ENCODE assay signal across 6 cellular contexts in genomic region chr17:44069974-44070454, GRCh38. TPM values are rescaled to one million over a fixed set of nuclear protein-coding genes. Genes with fewer than 3 reads are reported as not detected.
DNase-seq lines count a peak whose midpoint lies in the region; ATAC-seq and TF ChIP-seq lines count a peak whose summit lies in the region.

No MANE protein-coding gene starts in this region.

- peaks cover 56% of the 10 kb centered on the region for H3K4me1 ChIP-seq in BLaER1
- H3K4me1 ChIP-seq in neural progenitor cell: peaks cover 14% of the 10 kb centered on the region

- H3K27me3 ChIP-seq in BLaER1 (no peaks in the 10 kb centered on the region), brain microvascular endothelial cell (replicated peaks) (no peaks in the 10 kb centered on the region), neural progenitor cell (no peaks in the 10 kb centered on the region)

- H3K4me3 Mint-ChIP-seq in neural progenitor cell: peak overlapping the region; percentile 94

- H4K20me1 ChIP-seq in BLaER1 (peaks cover 16% of the 10 kb centered on the region), neural progenitor cell (ENCODE audit: low read depth) (peaks cover 8% of the 10 kb centered on the region)

- peaks cover 11% of the 10 kb centered on the region for H3K27me3 Mint-ChIP-seq in neural progenitor cell (ENCODE audit: insufficient read depth, low read depth)

- ATAC-seq in HG03432 (IDR thresholded peaks at IDR 0.05; ENCODE audit: unreplicated experiment): peak; percentile 2

- peak overlapping the region; percentile 70 for H3K27ac Mint-ChIP-seq in neural progenitor cell

- peaks cover 33% of the 10 kb centered on the region for H3K4me1 Mint-ChIP-seq in neural progenitor cell

- H3K4me2 ChIP-seq in BLaER1 (peak overlapping the region; percentile 95), neural progenitor cell (peak overlapping the region; percentile 72)

- H3K27ac ChIP-seq in BLaER1 (peak overlapping the region; percentile 90), brain microvascular endothelial cell (peak overlapping the region; percentile 92), neural progenitor cell (peak overlapping the region; percentile 15)

- H3K9ac ChIP-seq in BLaER1 (peak overlapping the region; percentile 89), neural progenitor cell (no peak overlapping the region)

- peaks cover 46% of the 10 kb centered on the region for H3K79me2 ChIP-seq in neural progenitor cell (ENCODE audit: low read depth)

- H3K36me3 Mint-ChIP-seq in neural progenitor cell: peaks cover 10% of the 10 kb centered on the region

- TF ChIP-seq CTCF in brain microvascular endothelial cell (IDR thresholded peaks at IDR 0.05; ENCODE audit: low read depth, low read length, missing control alignments) (no peak), neural progenitor cell (IDR thresholded peaks at IDR 0.05) (no peak)

- H3K4me3 ChIP-seq in BLaER1: peak overlapping the region; percentile 80
- H3K4me3 ChIP-seq in brain microvascular endothelial cell (ENCODE audit: low read depth, low read length): peak overlapping the region; percentile 79
- peak overlapping the region; percentile 66 for H3K4me3 ChIP-seq in neural progenitor cell

- no peaks in the 10 kb centered on the region for H3K9me3 Mint-ChIP-seq in neural progenitor cell

- DNase-seq in brain microvascular endothelial cell: no peak
- DNase-seq in neural progenitor cell (ENCODE audit: low spot score): no peak
- DNase-seq in AG20443 (ENCODE audit: low spot score): no peak
- DNase-seq in ureter (ENCODE audit: low spot score): no peak

- H3K9me3 ChIP-seq in BLaER1: no peaks in the 10 kb centered on the region
- H3K9me3 ChIP-seq in neural progenitor cell (ENCODE audit: low read depth): no peaks in the 10 kb centered on the region

- in situ Hi-C loops in brain microvascular endothelial cell (cut with HindIII; ENCODE audit: low pct_ligation_motif_present, low sequenced_read_pairs): no loop called here

- H3F3A ChIP-seq in neural progenitor cell (ENCODE audit: low read depth): peaks cover 59% of the 10 kb centered on the region

- no peak overlapping the region for H2AFZ ChIP-seq in neural progenitor cell (replicated peaks)

- H3K36me3 ChIP-seq in BLaER1 (peaks cover 22% of the 10 kb centered on the region), brain microvascular endothelial cell (replicated peaks) (peaks cover 4% of the 10 kb centered on the region), neural progenitor cell (no peaks in the 10 kb centered on the region)

RNA-seq across cellular contexts. Expression of gene G6PC3, which starts 0.5 kb away (rescaled TPM):
- total RNA-seq in neural progenitor cell (ENCODE audit: low replicate concordance) (16.6 and 55.1 TPM in 2 replicates), ureter (76.2 TPM)

RNA-seq across cellular contexts. Expression of gene LSM12, which starts 3.5 kb away (rescaled TPM):
- total RNA-seq in neural progenitor cell (ENCODE audit: low replicate concordance) (69.6 and 76.7 TPM in 2 replicates), ureter (62.5 TPM)

RNA-seq across cellular contexts. Expression of gene HDAC5, which starts 53.4 kb away (rescaled TPM):
- total RNA-seq in neural progenitor cell (ENCODE audit: low replicate concordance): 23.6 and 71.0 TPM in 2 replicates
- total RNA-seq in ureter: 36.3 TPM

RNA-seq across cellular contexts. Expression of gene TMEM101, which starts 55.3 kb away (rescaled TPM):
- total RNA-seq in neural progenitor cell (ENCODE audit: low replicate concordance): 33.8 and 55.9 TPM in 2 replicates
- total RNA-seq in ureter: 20.3 TPM

Comparison
In these comparisons a context has a peak if more than half of its experiments do, and no peak if none do; other contexts are left out.
1. H3K27ac ChIP-seq: peak in every context shown above with its lines; median percentile 92 in brain microvascular endothelial cell; 90 in BLaER1; 15 in neural progenitor cell.